In the genomic region with DNA sequence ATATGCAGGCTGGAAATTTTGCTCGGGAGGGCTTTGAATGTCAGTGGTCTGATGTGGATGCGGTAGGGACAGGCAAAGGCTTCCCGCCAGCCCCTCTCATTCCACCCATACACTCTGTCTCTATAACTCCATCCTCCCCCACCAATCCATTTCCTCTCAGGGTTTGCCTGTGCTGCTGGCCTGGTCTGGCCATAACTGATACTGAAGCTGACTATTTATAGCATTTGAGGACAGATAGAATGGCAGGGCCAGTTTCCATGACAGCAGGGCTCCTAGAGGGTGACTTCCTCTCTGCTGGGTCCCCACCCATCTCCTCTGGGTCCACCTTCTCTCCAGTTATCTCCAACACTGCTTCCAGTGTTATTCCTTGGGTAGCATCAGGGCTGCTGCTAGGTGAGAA, we compare ENCODE assay signal across 9 cellular contexts. TPM values are rescaled to one million over a fixed set of nuclear protein-coding genes. Genes with fewer than 3 reads are reported as not detected.
A peak's percentile ranks its signal among the peaks of the same experiment; 100 is the strongest.
DNase-seq lines count a peak whose midpoint lies in the region; ATAC-seq and TF ChIP-seq lines count a peak whose summit lies in the region.
"Had no signal": no experiment of that assay in that cellular context is flagged by ENCODE, and none has a peak within 500 bp of the region (broad histone marks: within the 10 kb centered on the region; RNA-seq: fewer than 3 reads in every experiment).

No MANE protein-coding gene starts in this region.

- H3K4me1 Mint-ChIP-seq in IgD-negative memory B cell (peaks cover 50 to 51% (median 50%) of the 10 kb centered on the region in 3 donors), naive B cell (peaks cover 49 to 57% (median 54%) of the 10 kb centered on the region in 3 donors)
- H3K4me1 Mint-ChIP-seq in CD4-positive, alpha-beta memory T cell = peaks cover 3 to 13% (median 10%) of the 10 kb centered on the region in 4 donors

- H3K27me3 ChIP-seq in CD4-positive, alpha-beta memory T cell (ENCODE audit: insufficient read depth, low read length) = no peaks in the 10 kb centered on the region
- H3K27me3 ChIP-seq: uterus had no signal

- H3K36me3 ChIP-seq in HEK293 (ENCODE audit: control insufficient read depth in 2 of 2, insufficient read depth in 1 of 2, low read length in 2 of 2) = no peaks in the 10 kb centered on the region
- no peaks in the 10 kb centered on the region for H3K36me3 ChIP-seq in CD4-positive, alpha-beta memory T cell (ENCODE audit: insufficient read depth, low read length)
- H3K36me3 ChIP-seq: uterus had no signal

- no peak overlapping the region for H3K4me3 ChIP-seq in HEK293 (ENCODE audit: low read depth, low read length)
- H3K4me3 ChIP-seq in CD4-positive, alpha-beta memory T cell (ENCODE audit: low read length in 2 of 2) = no peak overlapping the region
- H3K4me3 ChIP-seq: uterus had no signal

- peaks cover 5% of the 10 kb centered on the region for H3K4me1 ChIP-seq in HEK293 (ENCODE audit: control insufficient read depth, insufficient read depth, low read length)
- H3K4me1 ChIP-seq in CD4-positive, alpha-beta memory T cell (ENCODE audit: insufficient read depth, low read length) = peaks cover 14% of the 10 kb centered on the region
- H3K4me1 ChIP-seq: uterus had no signal

- no peaks in the 10 kb centered on the region for H3K27me3 Mint-ChIP-seq in IgD-negative memory B cell
- H3K27me3 Mint-ChIP-seq in naive B cell = no peaks in the 10 kb centered on the region
- H3K27me3 Mint-ChIP-seq in CD4-positive, alpha-beta memory T cell = peaks cover 0 to 7% of the 10 kb centered on the region in 2 donors

- H3K9me3 Mint-ChIP-seq in IgD-negative memory B cell = no peaks in the 10 kb centered on the region
- H3K9me3 Mint-ChIP-seq in naive B cell = no peaks in the 10 kb centered on the region
- H3K9me3 Mint-ChIP-seq in CD4-positive, alpha-beta memory T cell = no peaks in the 10 kb centered on the region

- intact Hi-C loops in CD4-positive, alpha-beta memory T cell (cut with micrococcal nuclease) = no loop called here

- H3K4me3 Mint-ChIP-seq in IgD-negative memory B cell (peak overlapping the region in 3 of 4 donors; percentile 2 to 81 (median 62)), naive B cell (peak overlapping the region in 6 of 8 donors; percentile 30 to 84 (median 58))
- H3K4me3 Mint-ChIP-seq in CD4-positive, alpha-beta memory T cell = no peak overlapping the region

- CTCF ChIA-PET in HEK293 (lab: Yijun Ruan, JAX) = interaction anchor here (1.0 kb wide), 1 partner anchor 9 kb away, joined by 4 read pairs; no protein-coding TSS in a partner anchor
- CTCF ChIA-PET in CD4-positive, alpha-beta memory T cell (lab: Charles Lee; ENCODE audit: partially characterized antibody) = no interaction called here

- peak overlapping the region; percentile 61 to 93 (median 71) for H3K27ac Mint-ChIP-seq in IgD-negative memory B cell
- peak overlapping the region; percentile 53 to 98 (median 90) for H3K27ac Mint-ChIP-seq in naive B cell
- no peak overlapping the region for H3K27ac Mint-ChIP-seq in CD4-positive, alpha-beta memory T cell

- no peak for DNase-seq in naive B cell
- DNase-seq in NCI-H1105 treated with DMSO at 0.1 percent for 48 hours (lab: John Stamatoyannopoulos, UW) = no peak
- no peak for DNase-seq in RKO (ENCODE audit: low spot score)
- no peak for DNase-seq in CD4-positive, alpha-beta memory T cell
- DNase-seq: activated CD4-positive, alpha-beta T cell treated with anti-CD3 and anti-CD28 coated beads for 4 hours; uterus had no signal

- peak; percentile 46 for ATAC-seq in GM18907 (IDR thresholded peaks at IDR 0.05; ENCODE audit: unreplicated experiment)
- no peak for ATAC-seq in naive B cell (ENCODE audit: low read depth in 2 of 2)

- no peak for TF ChIP-seq CTCF in HEK293 (tag by site-specific recombination; IDR thresholded peaks at IDR 0.05)

- no peak overlapping the region for H3K27ac ChIP-seq in HEK293 (ENCODE audit: extremely low read depth, low read depth, low read length)
- no peak overlapping the region for H3K27ac ChIP-seq in CD4-positive, alpha-beta memory T cell (ENCODE audit: low read depth, low read length)
- H3K27ac ChIP-seq: uterus had no signal

- POLR2A ChIA-PET in HEK293 (lab: Yijun Ruan, JAX) = no interaction called here
- POLR2A ChIA-PET in CD4-positive, alpha-beta memory T cell (lab: Charles Lee; ENCODE audit: partially characterized antibody) = no interaction called here

- H3K36me3 Mint-ChIP-seq in IgD-negative memory B cell (peaks cover 2% of the 10 kb centered on the region), naive B cell (no peaks in the 10 kb centered on the region)
- no peaks in the 10 kb centered on the region for H3K36me3 Mint-ChIP-seq in CD4-positive, alpha-beta memory T cell

- no peaks in the 10 kb centered on the region for H3K9me3 ChIP-seq in HEK293 (ENCODE audit: control insufficient read depth, insufficient read depth, low read depth, low read length)
- no peaks in the 10 kb centered on the region for H3K9me3 ChIP-seq in CD4-positive, alpha-beta memory T cell (ENCODE audit: control insufficient read depth in 1 of 2, low read length in 2 of 2)
- H3K9me3 ChIP-seq: uterus had no signal

TF ChIP-seq in HEK293, 187 proteins besides CTCF, POLR2A, EP300 and RAD21:
- TF ChIP-seq ZBTB17 (tag by site-specific recombination; IDR thresholded peaks at IDR 0.05) = peak; percentile 45; the same call in 1 of the 2 replicates
- TF ChIP-seq ZNF600 (tag by site-specific recombination; IDR thresholded peaks at IDR 0.05) = 0 out of 2 replicates have a peak, but pooled peaks have one; percentile 28
- TF ChIP-seq ZNF146 (tag by site-specific recombination; IDR thresholded peaks at IDR 0.05) = no peak
- TF ChIP-seq, protein P1, sequence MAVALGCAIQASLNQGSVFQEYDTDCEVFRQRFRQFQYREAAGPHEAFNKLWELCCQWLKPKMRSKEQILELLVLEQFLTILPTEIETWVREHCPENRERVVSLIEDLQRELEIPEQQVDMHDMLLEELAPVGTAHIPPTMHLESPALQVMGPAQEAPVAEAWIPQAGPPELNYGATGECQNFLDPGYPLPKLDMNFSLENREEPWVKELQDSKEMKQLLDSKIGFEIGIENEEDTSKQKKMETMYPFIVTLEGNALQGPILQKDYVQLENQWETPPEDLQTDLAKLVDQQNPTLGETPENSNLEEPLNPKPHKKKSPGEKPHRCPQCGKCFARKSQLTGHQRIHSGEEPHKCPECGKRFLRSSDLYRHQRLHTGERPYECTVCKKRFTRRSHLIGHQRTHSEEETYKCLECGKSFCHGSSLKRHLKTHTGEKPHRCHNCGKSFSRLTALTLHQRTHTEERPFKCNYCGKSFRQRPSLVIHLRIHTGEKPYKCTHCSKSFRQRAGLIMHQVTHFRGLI (tag by site-specific recombination; IDR thresholded peaks at IDR 0.05) = no peak
- TF ChIP-seq ZNF777 (tag by site-specific recombination; IDR thresholded peaks at IDR 0.05; ENCODE audit: borderline replicate concordance) = no peak

RNA-seq across cellular contexts. Expression of gene PDLIM1, which starts 6.6 kb away (rescaled TPM):
- polyA plus RNA-seq in IgD-negative memory B cell (357 TPM), naive B cell (ENCODE audit: low read depth in 6 of 6) (100 to 1,000 TPM; 348 to 523 (median 419) TPM)
- total RNA-seq in CD4-positive, alpha-beta memory T cell = 1 to 10 TPM in 1 of 2 experiments, under 1 TPM in 1; 0.90 to 1.5 TPM
- polyA plus RNA-seq in CD4-positive, alpha-beta memory T cell = 1 to 10 TPM; 1.3 to 7.3 TPM

Comparison
In these comparisons a context has a peak if more than half of its experiments do, and no peak if none do; other contexts are left out.
1. H3K27ac Mint-ChIP-seq: peak in IgD-negative memory B cell (3 of 3) and naive B cell (6 of 6); none in CD4-positive, alpha-beta memory T cell (0 of 7).
2. H3K4me3 Mint-ChIP-seq: peak in IgD-negative memory B cell (3 of 4) and naive B cell (6 of 8); none in CD4-positive, alpha-beta memory T cell (0 of 8).
3. RNA of gene PDLIM1, which starts 6.6 kb away (polyA plus RNA-seq): 348 to 523 TPM in naive B cell and 357 TPM in IgD-negative memory B cell (single experiment); 1.3 to 7.3 TPM in CD4-positive, alpha-beta memory T cell; every median in the first group is over 10 times any median in the second.